Comparison of ENCODE assay signal across 9 cellular contexts in the genomic region with DNA sequence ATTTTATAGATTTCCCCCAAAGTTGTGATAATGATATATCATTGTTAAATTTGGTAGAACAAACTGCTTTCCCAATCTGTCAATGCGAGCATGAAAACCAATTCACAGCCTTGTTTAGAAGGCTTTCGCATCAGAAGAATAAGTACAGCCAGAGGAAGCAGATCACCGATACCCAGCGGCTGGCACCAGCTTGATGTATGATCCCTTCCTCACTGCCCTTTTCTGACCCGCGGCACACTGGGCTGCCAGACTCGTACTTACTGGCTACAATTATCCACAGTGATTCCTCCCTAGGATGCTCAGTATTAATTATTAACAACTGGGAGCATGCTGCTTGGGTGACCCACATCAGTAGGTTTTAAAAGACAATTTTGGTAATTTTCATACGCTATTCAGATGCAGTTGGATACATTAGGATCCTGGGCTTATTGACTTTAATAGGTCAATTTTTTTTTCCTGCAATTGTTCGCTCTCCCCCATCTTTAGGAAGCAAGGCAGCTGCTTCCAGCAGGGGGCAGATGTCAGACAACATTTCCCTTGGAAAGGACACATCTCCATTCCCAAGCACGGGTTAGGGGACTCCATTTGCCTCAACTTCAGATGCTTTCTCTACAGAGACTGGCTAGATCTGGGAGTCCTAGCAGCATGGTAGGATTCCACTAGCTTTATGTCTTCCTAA.
A peak's percentile ranks its signal among the peaks of the same experiment; 100 is the strongest.
DNase-seq lines count a peak whose midpoint lies in the region; ATAC-seq and TF ChIP-seq lines count a peak whose summit lies in the region.
"Had no signal": no experiment of that assay in that cellular context is flagged by ENCODE, and none has a peak within 500 bp of the region (broad histone marks: within the 10 kb centered on the region; RNA-seq: fewer than 3 reads in every experiment).

No MANE protein-coding gene starts in this region.

- no peaks in the 10 kb centered on the region for H3K36me3 ChIP-seq in mesendoderm (ENCODE audit: control insufficient read depth, insufficient read depth, low read length)

- H3K4me3 ChIP-seq in mesendoderm (ENCODE audit: low read length) = no peak overlapping the region

- H2BK15ac ChIP-seq in mesendoderm (replicated peaks; ENCODE audit: low read depth) = no peak overlapping the region

- peak overlapping the region; percentile 49 for H2BK120ac ChIP-seq in mesendoderm (ENCODE audit: low read depth, low read length)

- DNase-seq in HT-29 (ENCODE audit: low spot score) (peak; percentile 51), anterior cingulate cortex (lab: John Stamatoyannopoulos, UW) (peak in 36 of 58 donors; percentile 5 to 56 (median 26)), mesendoderm (peak; percentile 72), ecto neural progenitor cell (ENCODE audit: low spot score) (no peak), posterior vena cava (ENCODE audit: low spot score) (no peak)
- DNase-seq: activated B cell treated with CpG ODN at 0.5 μM for 24 hours had no signal

- TF ChIP-seq CTCF in C4-2B (conservative IDR thresholded peaks at IDR 0.05) = peak; percentile 74

- H4K5ac ChIP-seq in mesendoderm (ENCODE audit: low read length) = peak overlapping the region; percentile 91

- H3K4me2 ChIP-seq in mesendoderm (ENCODE audit: low read length) = no peak overlapping the region

- intact Hi-C loops in posterior vena cava (cut with DNase I) = no loop called here

- no peaks in the 10 kb centered on the region for H3K79me1 ChIP-seq in mesendoderm (ENCODE audit: low read length)

- H3K79me2 ChIP-seq in mesendoderm (ENCODE audit: control insufficient read depth, insufficient read depth, low read length) = no peaks in the 10 kb centered on the region

- no peak overlapping the region for H3K23ac ChIP-seq in mesendoderm (ENCODE audit: low read length)

- H3K27ac ChIP-seq in C4-2B (no peak overlapping the region), mesendoderm (ENCODE audit: low read depth, low read length) (no peak overlapping the region)

- H2AK5ac ChIP-seq in mesendoderm (ENCODE audit: low read length) = no peak overlapping the region

- no peak for ATAC-seq in GM19467 (IDR thresholded peaks at IDR 0.05; ENCODE audit: unreplicated experiment)
- no peak for ATAC-seq in GM21381 (IDR thresholded peaks at IDR 0.05; ENCODE audit: unreplicated experiment)

- no peak overlapping the region for H3K56ac ChIP-seq in mesendoderm (ENCODE audit: low read length)

- H3K9ac ChIP-seq in mesendoderm (ENCODE audit: low read length) = no peak overlapping the region

- WGBS in mesendoderm (ENCODE audit: extremely low coverage, insufficient coverage, low lambda C conversion rate) = no CpG with 5 or more reads among the region's 10 CpGs

- H3K4ac ChIP-seq in mesendoderm (ENCODE audit: low read depth, low read length) = no peak overlapping the region

- H3K27me3 ChIP-seq in mesendoderm (ENCODE audit: insufficient read depth, low read length, poor library complexity) = no peaks in the 10 kb centered on the region

- no peak overlapping the region for H2BK5ac ChIP-seq in mesendoderm (ENCODE audit: low read length)

- H4K8ac ChIP-seq in mesendoderm (ENCODE audit: low read depth, low read length) = no peak overlapping the region

- H3K18ac ChIP-seq in mesendoderm (ENCODE audit: low read length) = no peak overlapping the region

- no peaks in the 10 kb centered on the region for H3K4me1 ChIP-seq in mesendoderm (ENCODE audit: control insufficient read depth, low read depth, low read length)

Comparison
In these comparisons a context has a peak if more than half of its experiments do, and no peak if none do; other contexts are left out.
1. DNase-seq: peak in HT-29 (single experiment), anterior cingulate cortex (36 of 58) and mesendoderm (single experiment); none in ecto neural progenitor cell (single experiment) and posterior vena cava (single experiment).